ENCODE assay signal across 9 cellular contexts in the genomic region with DNA sequence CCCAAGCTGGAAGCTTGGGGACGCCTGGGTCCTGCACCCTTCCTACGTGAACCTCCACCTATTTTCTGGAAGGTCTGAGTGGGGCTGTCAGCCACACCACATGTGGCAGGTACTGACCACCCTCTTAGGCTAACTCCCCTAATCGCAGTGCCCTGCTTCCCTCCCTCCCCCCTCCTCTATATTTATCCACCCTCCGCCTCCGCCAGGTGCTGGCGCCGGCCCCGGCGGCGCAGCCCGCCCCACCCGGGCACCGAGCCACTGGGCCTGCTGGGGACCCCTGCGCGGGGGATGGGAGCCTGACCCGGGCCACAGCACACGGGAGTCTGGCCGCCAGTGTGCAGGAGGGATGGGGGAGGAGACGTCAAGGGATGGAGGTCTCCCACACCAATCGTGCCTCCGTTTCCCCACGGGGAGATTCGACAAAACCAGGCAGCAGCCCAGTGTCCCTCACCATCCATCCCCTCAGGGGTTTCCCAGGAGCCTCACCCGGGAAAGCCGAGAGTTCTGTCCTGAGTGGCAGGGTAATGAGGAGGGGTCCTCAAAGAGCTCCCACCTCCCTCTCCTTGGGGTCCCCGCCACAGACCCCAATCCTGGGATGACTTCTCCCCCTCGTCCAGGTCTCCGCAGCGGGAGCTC. TPM values are rescaled to one million over a fixed set of nuclear protein-coding genes. Genes with fewer than 3 reads are reported as not detected.
DNase-seq lines count a peak whose midpoint lies in the region; ATAC-seq and TF ChIP-seq lines count a peak whose summit lies in the region.
"Had no signal": no experiment of that assay in that cellular context is flagged by ENCODE, and none has a peak within 500 bp of the region (broad histone marks: within the 10 kb centered on the region; RNA-seq: fewer than 3 reads in every experiment).

No MANE protein-coding gene starts in this region.

- peaks cover 3% of the 10 kb centered on the region for H3K27me3 Mint-ChIP-seq in type B pancreatic cell

- H3K4me3 Mint-ChIP-seq in type B pancreatic cell = peak overlapping the region; percentile 97

- H3K4me2 ChIP-seq in SK-N-SH = peak overlapping the region; percentile 99

- peaks cover 20% of the 10 kb centered on the region for H4K20me1 ChIP-seq in SK-N-SH (ENCODE audit: insufficient read depth)

- peaks cover 20% of the 10 kb centered on the region for H3F3A ChIP-seq in SK-N-SH (replicated peaks; ENCODE audit: insufficient read depth)

- H3K27ac ChIP-seq in SK-N-SH (ENCODE audit: low read depth in 2 of 2, low read length in 1 of 2) (peak overlapping the region in 1 of 2 experiments; percentile 89; a peak in 3 of 4 replicates), adrenal gland (peak overlapping the region in 4 of 5 donors; percentile 83 to 94 (median 86)), layer of hippocampus (ENCODE audit: low read depth, low read length) (peak overlapping the region; percentile 74)

- H3K27me3 ChIP-seq in SK-N-SH (ENCODE audit: insufficient read depth) (no peaks in the 10 kb centered on the region), adrenal gland (no peaks in the 10 kb centered on the region), layer of hippocampus (ENCODE audit: control insufficient read depth, insufficient read depth, low read length) (no peaks in the 10 kb centered on the region)

- H3K36me3 ChIP-seq in SK-N-SH (replicated peaks in 1 of 2; ENCODE audit: control insufficient read depth in 1 of 2, insufficient read depth in 2 of 2, low read length in 1 of 2) = peaks cover 17 to 30% of the 10 kb centered on the region in 2 experiments
- H3K36me3 ChIP-seq in adrenal gland (replicated peaks in 1 of 2) = peaks cover 0 to 32% of the 10 kb centered on the region in 2 donors

- no peak for TF ChIP-seq EP300 in SK-N-SH (IDR thresholded peaks at IDR 0.05; ENCODE audit: borderline replicate concordance in 1 of 2, low read depth in 1 of 2, low read length in 1 of 2)

- peaks cover 6% of the 10 kb centered on the region for H3K36me3 Mint-ChIP-seq in type B pancreatic cell
- H3K36me3 Mint-ChIP-seq: activated naive CD8-positive, alpha-beta T cell had no signal

- 0 out of 2 replicates have a peak, but pooled peaks have one; percentile 17 for TF ChIP-seq RAD21 in SK-N-SH (IDR thresholded peaks at IDR 0.05; ENCODE audit: low read length)

- DNase-seq in SK-N-SH (peak; percentile 73), adrenal gland (peak in 1 of 7 donors; percentile 29), type B pancreatic cell (ENCODE audit: extremely low spot score, unreplicated experiment) (no peak), T-helper 1 cell (no peak), NCI-H1930 (lab: John Stamatoyannopoulos, UW) (no peak)

- TF ChIP-seq CTCF in SK-N-SH (IDR thresholded peaks at IDR 0.05) = no peak
- no peak for TF ChIP-seq CTCF in adrenal gland (IDR thresholded peaks at IDR 0.05)
- TF ChIP-seq CTCF in type B pancreatic cell (conservative IDR thresholded peaks at IDR 0.05) = no peak

- no peaks in the 10 kb centered on the region for H3K9me2 ChIP-seq in SK-N-SH

- H3K9ac ChIP-seq in SK-N-SH = peak overlapping the region; percentile 83

- POLR2A ChIA-PET in SK-N-SH (lab: Yijun Ruan, JAX) = interaction anchor here (1.6 to 6.0 kb wide), 6 partner anchors 8 to 98 kb away, joined by 4 to 63 read pairs (median 15); a partner anchor contains a TSS

- peak overlapping the region; percentile 84 for H3K27ac Mint-ChIP-seq in type B pancreatic cell
- H3K27ac Mint-ChIP-seq: activated naive CD8-positive, alpha-beta T cell had no signal

- no peak overlapping the region for H2AFZ ChIP-seq in SK-N-SH (ENCODE audit: low read depth)

- H3K79me2 ChIP-seq in SK-N-SH (ENCODE audit: insufficient read depth) = peaks cover 41% of the 10 kb centered on the region

- no peak for TF ChIP-seq POLR2A in adrenal gland (IDR thresholded peaks at IDR 0.05)

- CTCF ChIA-PET in SK-N-SH (lab: Yijun Ruan, JAX) = interaction anchor here (0.6 to 8.9 kb wide), 8 partner anchors 12 to 1656 kb away, joined by 3 to 221 read pairs (median 9); a partner anchor contains a TSS

- intact Hi-C loops in adrenal gland (cut with DNase I) = loop anchor here in 1 of 2 donors (10.0 kb wide), 1 partner anchor 91 kb away; no protein-coding TSS in a partner anchor

- ATAC-seq in SK-N-SH treated with all-trans-retinoic acid at 6 μM for 48 hours = no peak
- no peak for ATAC-seq in esophagus mucosa

- H3K4me1 ChIP-seq in SK-N-SH (ENCODE audit: control insufficient read depth in 1 of 2, insufficient read depth in 2 of 2, low read depth in 1 of 2, low read length in 1 of 2) = peaks cover 15 to 44% of the 10 kb centered on the region in 2 experiments
- H3K4me1 ChIP-seq in adrenal gland (replicated peaks in 1 of 2) = peaks cover 45 to 58% of the 10 kb centered on the region in 2 donors

- 7% methylated on average over 18 of the region's 29 CpGs for WGBS in SK-N-SH (ENCODE audit: low lambda C conversion rate)
- 1 to 6% (median 2%) methylated on average over 9 to 29 of the region's 29 CpGs for WGBS in adrenal gland, 4 donors

- H3K4me3 ChIP-seq in SK-N-SH (ENCODE audit: low read depth in 2 of 2, low read length in 1 of 2) (peak overlapping the region; percentile 91 to 98), adrenal gland (peak overlapping the region; percentile 75 to 95 (median 86))

- peaks cover 31% of the 10 kb centered on the region for H3K4me1 Mint-ChIP-seq in type B pancreatic cell (ENCODE audit: unreplicated experiment)

- H3K9me3 ChIP-seq in SK-N-SH (no peaks in the 10 kb centered on the region), adrenal gland (replicated peaks in 1 of 3) (no peaks in the 10 kb centered on the region)

- H3K9me3 Mint-ChIP-seq in type B pancreatic cell = no peaks in the 10 kb centered on the region

TF ChIP-seq in SK-N-SH, 30 proteins besides CTCF, POLR2A, EP300 and RAD21 (continues in another document):
- TF ChIP-seq EZH2phosphoT487 (IDR thresholded peaks at IDR 0.05; ENCODE audit: borderline replicate concordance, low read depth) = no peak
- peak; percentile 40 for TF ChIP-seq CHD2 (IDR thresholded peaks at IDR 0.05; ENCODE audit: low read length, partially characterized antibody)
- no peak for TF ChIP-seq FOSL2 (IDR thresholded peaks at IDR 0.05; ENCODE audit: borderline replicate concordance, low read depth)
- TF ChIP-seq POLR2AphosphoS5 (IDR thresholded peaks at IDR 0.05; ENCODE audit: low read depth, low read length) = no peak
- TF ChIP-seq NRF1 (IDR thresholded peaks at IDR 0.05; ENCODE audit: low read depth, low read length) = no peak
- no peak for TF ChIP-seq FOXM1 (IDR thresholded peaks at IDR 0.05; ENCODE audit: low read depth)
- TF ChIP-seq JUND (IDR thresholded peaks at IDR 0.05) = no peak

TF ChIP-seq in SK-N-SH treated with all-trans-retinoic acid at 6 μM for 48 hours, 23 proteins besides CTCF, POLR2A, EP300 and RAD21 (continues in another document):
- TF ChIP-seq PPARA (CRISPR knock-in tag; IDR thresholded peaks at IDR 0.05; ENCODE audit: borderline replicate concordance) (no peak), ZNF565 (CRISPR knock-in tag; conservative IDR thresholded peaks at IDR 0.05; ENCODE audit: low read depth) (no peak), BACH2 (CRISPR knock-in tag; IDR thresholded peaks at IDR 0.05; ENCODE audit: borderline replicate concordance) (no peak), ESRRG (CRISPR knock-in tag; IDR thresholded peaks at IDR 0.05) (no peak), SNAI2 (CRISPR knock-in tag; IDR thresholded peaks at IDR 0.05) (no peak), ZNF70 (CRISPR knock-in tag; IDR thresholded peaks at IDR 0.05) (no peak), ZFP3 (CRISPR knock-in tag; IDR thresholded peaks at IDR 0.05) (no peak)
- TF ChIP-seq, protein P1, sequence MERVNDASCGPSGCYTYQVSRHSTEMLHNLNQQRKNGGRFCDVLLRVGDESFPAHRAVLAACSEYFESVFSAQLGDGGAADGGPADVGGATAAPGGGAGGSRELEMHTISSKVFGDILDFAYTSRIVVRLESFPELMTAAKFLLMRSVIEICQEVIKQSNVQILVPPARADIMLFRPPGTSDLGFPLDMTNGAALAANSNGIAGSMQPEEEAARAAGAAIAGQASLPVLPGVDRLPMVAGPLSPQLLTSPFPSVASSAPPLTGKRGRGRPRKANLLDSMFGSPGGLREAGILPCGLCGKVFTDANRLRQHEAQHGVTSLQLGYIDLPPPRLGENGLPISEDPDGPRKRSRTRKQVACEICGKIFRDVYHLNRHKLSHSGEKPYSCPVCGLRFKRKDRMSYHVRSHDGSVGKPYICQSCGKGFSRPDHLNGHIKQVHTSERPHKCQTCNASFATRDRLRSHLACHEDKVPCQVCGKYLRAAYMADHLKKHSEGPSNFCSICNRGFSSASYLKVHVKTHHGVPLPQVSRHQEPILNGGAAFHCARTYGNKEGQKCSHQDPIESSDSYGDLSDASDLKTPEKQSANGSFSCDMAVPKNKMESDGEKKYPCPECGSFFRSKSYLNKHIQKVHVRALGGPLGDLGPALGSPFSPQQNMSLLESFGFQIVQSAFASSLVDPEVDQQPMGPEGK (CRISPR knock-in tag; IDR thresholded peaks at IDR 0.05; ENCODE audit: borderline replicate concordance) = no peak

RNA-seq across cellular contexts. Expression of a gene that starts 1.3 kb away (rescaled TPM):
- polyA plus RNA-seq in SK-N-SH (2012; rRNA removed) = 9.8 and 12.8 TPM in 2 replicates
- polyA plus RNA-seq in SK-N-SH (2012; cell fraction: cytosol; rRNA removed) = 5.9 and 8.6 TPM in 2 replicates
- polyA plus RNA-seq in SK-N-SH (2012; cell fraction: nucleus; rRNA removed) = 22.9 and 29.8 TPM in 2 replicates
- 10 to 100 TPM; 28.1 to 63.7 (median 46.6) TPM for total RNA-seq in adrenal gland
- polyA plus RNA-seq in adrenal gland = 10 to 100 TPM in 2 of 3 donors, 1 to 10 TPM in 1; 1.8 to 73.2 (median 49.6) TPM
- 29.1 and 60.5 TPM in 2 replicates for total RNA-seq in type B pancreatic cell (ENCODE audit: low replicate concordance)
- total RNA-seq in esophagus mucosa = 49.6 TPM

RNA-seq across cellular contexts. Expression of a gene that starts 6.2 kb away (rescaled TPM):
- polyA plus RNA-seq in SK-N-SH (2012; rRNA removed) (2.2 and 3.1 TPM in 2 replicates), adrenal gland (1 to 10 TPM in 2 of 3 donors, under 1 TPM in 1; 0.31 to 3.6 (median 1.7) TPM)
- 1.2 and 1.7 TPM in 2 replicates for polyA plus RNA-seq in SK-N-SH (2012; cell fraction: cytosol; rRNA removed)
- polyA plus RNA-seq in SK-N-SH (2012; cell fraction: nucleus; rRNA removed) = 11.5 and 25.8 TPM in 2 replicates
- total RNA-seq in adrenal gland (1 to 10 TPM in 6 of 8 donors, under 1 TPM in 2; 0.80 to 7.9 (median 4.2) TPM), type B pancreatic cell (ENCODE audit: low replicate concordance) (1.2 TPM in 1 of 2 replicates, not detected in the other), esophagus mucosa (not detected)

RNA-seq across cellular contexts. Expression of a gene that starts 6.9 kb away (rescaled TPM):
- polyA plus RNA-seq in SK-N-SH (2012; rRNA removed) (74.3 and 92.7 TPM in 2 replicates), adrenal gland (10 to 100 TPM in 1 of 3 donors, 1 to 10 TPM in 2; 1.6 to 12.5 (median 5.7) TPM)
- polyA plus RNA-seq in SK-N-SH (2012; cell fraction: cytosol; rRNA removed) = 31.9 and 45.9 TPM in 2 replicates
- 213 and 214 TPM in 2 replicates for polyA plus RNA-seq in SK-N-SH (2012; cell fraction: nucleus; rRNA removed)
- total RNA-seq in adrenal gland (10 to 100 TPM in 2 of 8 donors, 1 to 10 TPM in 6; 1.8 to 31.9 (median 5.4) TPM), type B pancreatic cell (ENCODE audit: low replicate concordance) (1.00 and 17.8 TPM in 2 replicates), esophagus mucosa (1.3 TPM)

RNA-seq across cellular contexts. Expression of a gene that starts 16.4 kb away (rescaled TPM):
- polyA plus RNA-seq in SK-N-SH (2012; rRNA removed) (27.6 and 33.9 TPM in 2 replicates), adrenal gland (10 to 100 TPM; 19.3 to 65.1 (median 49.6) TPM)
- polyA plus RNA-seq in SK-N-SH (2012; cell fraction: cytosol; rRNA removed) = 14.4 and 21.3 TPM in 2 replicates
- 210 and 236 TPM in 2 replicates for polyA plus RNA-seq in SK-N-SH (2012; cell fraction: nucleus; rRNA removed)
- total RNA-seq in adrenal gland (10 to 100 TPM; 21.5 to 63.9 (median 45.6) TPM), type B pancreatic cell (ENCODE audit: low replicate concordance) (18.0 and 24.4 TPM in 2 replicates), esophagus mucosa (7.3 TPM)
